ENCODE assay signal across 7 cellular contexts in genomic region chr2:213934560-213934959, GRCh38.
DNase-seq lines count a peak whose midpoint lies in the region; ATAC-seq and TF ChIP-seq lines count a peak whose summit lies in the region.

No MANE protein-coding gene starts in this region.

- H3K4me1 Mint-ChIP-seq in progenitor cell of endocrine pancreas (ENCODE audit: low read depth) = no peaks in the 10 kb centered on the region

- TF ChIP-seq CTCF in GM12873 (IDR thresholded peaks at IDR 0.05; ENCODE audit: insufficient read depth, low read depth, low read length, missing control alignments) (peak; percentile 57), astrocyte of the spinal cord (IDR thresholded peaks at IDR 0.05; ENCODE audit: low read depth, low read length) (peak; percentile 35), progenitor cell of endocrine pancreas (IDR thresholded peaks at IDR 0.05; ENCODE audit: unreplicated experiment) (peak; percentile 43)

- no peaks in the 10 kb centered on the region for H3K27me3 Mint-ChIP-seq in progenitor cell of endocrine pancreas

- no peak overlapping the region for H3K27ac Mint-ChIP-seq in progenitor cell of endocrine pancreas

- H3K4me3 ChIP-seq in astrocyte of the spinal cord (ENCODE audit: low read depth, low read length) = no peak overlapping the region

- peaks cover 7% of the 10 kb centered on the region for H3K9me3 Mint-ChIP-seq in progenitor cell of endocrine pancreas (ENCODE audit: low read depth)

- in situ Hi-C loops in astrocyte of the spinal cord (cut with HindIII; ENCODE audit: low sequenced_read_pairs) = no loop called here

- H3K36me3 Mint-ChIP-seq in progenitor cell of endocrine pancreas (ENCODE audit: insufficient read depth) = no peaks in the 10 kb centered on the region

- DNase-seq in astrocyte of the spinal cord (ENCODE audit: low read depth, low spot score) = peak; percentile 12
- DNase-seq in progenitor cell of endocrine pancreas (ENCODE audit: low spot score, unreplicated experiment) = no peak
- no peak for DNase-seq in cortex of kidney (lab: John Stamatoyannopoulos, UW)
- DNase-seq in DMS79 treated with DMSO at 0.1 percent for 48 hours (lab: John Stamatoyannopoulos, UW) = no peak

- ATAC-seq in GM21381 (IDR thresholded peaks at IDR 0.05; ENCODE audit: unreplicated experiment) = peak; percentile 99
- ATAC-seq in HG03469 (IDR thresholded peaks at IDR 0.05; ENCODE audit: unreplicated experiment) = peak; percentile 98

- no peak overlapping the region for H3K4me3 Mint-ChIP-seq in progenitor cell of endocrine pancreas (ENCODE audit: low read depth)
